Comparison of ENCODE assay signal across 18 cellular contexts in the genomic region with DNA sequence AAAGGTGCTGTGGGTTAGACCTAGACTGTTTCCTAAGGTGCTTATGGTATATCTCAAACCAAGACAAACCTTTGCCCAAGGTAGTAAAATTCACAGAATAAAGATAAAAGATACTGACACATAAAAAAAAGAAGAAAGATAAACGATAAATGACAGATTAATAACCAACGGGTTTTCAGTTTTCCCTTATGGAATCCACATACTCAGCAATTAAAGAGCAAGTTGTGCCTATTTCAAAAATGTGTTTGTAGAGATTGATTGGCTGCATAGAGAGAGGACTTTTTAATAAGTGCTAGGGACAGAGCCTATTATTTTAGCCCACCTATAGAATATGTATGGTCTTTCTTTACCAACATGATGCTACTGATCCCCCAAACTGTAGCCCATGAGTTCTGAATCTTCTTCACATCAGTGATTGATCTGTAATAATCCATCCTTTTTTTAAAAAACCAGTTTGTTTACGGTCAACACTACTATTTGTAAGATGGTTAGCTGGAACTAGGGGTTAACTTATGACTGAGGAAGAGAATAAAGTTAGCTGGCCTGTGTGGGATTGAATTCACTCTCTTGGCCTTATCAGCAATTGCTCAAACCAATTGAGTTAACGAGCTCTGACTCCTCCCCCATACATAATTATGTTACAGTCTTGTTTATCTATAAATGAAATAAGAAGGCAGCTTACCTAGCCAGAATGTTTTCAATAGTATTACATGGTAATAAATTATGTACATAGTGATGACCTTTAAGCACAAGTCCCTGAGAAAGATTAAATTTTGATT. TPM values are rescaled to one million over a fixed set of nuclear protein-coding genes. Genes with fewer than 3 reads are reported as not detected.
DNase-seq lines count a peak whose midpoint lies in the region; ATAC-seq, FAIRE-seq and TF ChIP-seq lines count a peak whose summit lies in the region.
"Had no signal": no experiment of that assay in that cellular context is flagged by ENCODE, and none has a peak within 500 bp of the region (broad histone marks: within the 10 kb centered on the region; RNA-seq: fewer than 3 reads in every experiment).

No MANE protein-coding gene starts in this region.

- in situ Hi-C loops in transverse colon (cut with MboI; ENCODE audit: low pct_ligation_motif_present in 1 of 4, low pct_unique_long_range_greater_than_20kb in 1 of 4, low sequenced_read_pairs in 3 of 4): no loop called here

- no peaks in the 10 kb centered on the region for H3K9me3 Mint-ChIP-seq in activated naive CD4-positive, alpha-beta T cell treated with anti-CD3 and anti-CD28 coated beads, Interleukin-2, amount 10 ng/mL, durations not matched to agents 7 days and 5 days
- H3K9me3 Mint-ChIP-seq: IgD-negative memory B cell, T-cell had no signal

- no peak for TF ChIP-seq EP300 in transverse colon (IDR thresholded peaks at IDR 0.05; ENCODE audit: low read depth)

- CTCF ChIA-PET in activated naive CD4-positive, alpha-beta T cell treated with anti-CD3 and anti-CD28 coated beads, Interleukin-2, amount 10 ng/mL, durations not matched to agents 7 days and 5 days (lab: Charles Lee): no interaction called here

- no peak overlapping the region for H3K27ac Mint-ChIP-seq in activated naive CD4-positive, alpha-beta T cell treated with anti-CD3 and anti-CD28 coated beads, Interleukin-2, amount 10 ng/mL, durations not matched to agents 7 days and 5 days

- no peaks in the 10 kb centered on the region for H3K27me3 Mint-ChIP-seq in activated naive CD4-positive, alpha-beta T cell treated with anti-CD3 and anti-CD28 coated beads, Interleukin-2, amount 10 ng/mL, durations not matched to agents 7 days and 5 days
- H3K27me3 Mint-ChIP-seq: IgD-negative memory B cell, T-cell had no signal

- FAIRE-seq in islet of Langerhans (lab: Jason Lieb, UNC): peak; percentile 5
- FAIRE-seq: G401.6, GM12892 had no signal

- H3K27me3 ChIP-seq in transverse colon: no peaks in the 10 kb centered on the region

- no peak for ATAC-seq in HG03571 (IDR thresholded peaks at IDR 0.05; ENCODE audit: unreplicated experiment)
- ATAC-seq: Right ventricle myocardium inferior, T-cell had no signal

- H3K4me3 Mint-ChIP-seq in activated naive CD4-positive, alpha-beta T cell treated with anti-CD3 and anti-CD28 coated beads, Interleukin-2, amount 10 ng/mL, durations not matched to agents 7 days and 5 days: no peak overlapping the region
- H3K4me3 Mint-ChIP-seq: IgD-negative memory B cell, T-cell had no signal

- peaks cover 41% of the 10 kb centered on the region for H3K36me3 Mint-ChIP-seq in activated naive CD4-positive, alpha-beta T cell treated with anti-CD3 and anti-CD28 coated beads, Interleukin-2, amount 10 ng/mL, durations not matched to agents 7 days and 5 days
- H3K36me3 Mint-ChIP-seq: IgD-negative memory B cell had no signal

- H3K4me1 Mint-ChIP-seq in activated naive CD4-positive, alpha-beta T cell treated with anti-CD3 and anti-CD28 coated beads, Interleukin-2, amount 10 ng/mL, durations not matched to agents 7 days and 5 days: peaks cover 10% of the 10 kb centered on the region

- no peaks in the 10 kb centered on the region for H3K36me3 ChIP-seq in transverse colon

- TF ChIP-seq POLR2A in transverse colon (IDR thresholded peaks at IDR 0.05): no peak

- H3K27ac ChIP-seq in VCaP: peak overlapping the region; percentile 75
- peak overlapping the region in 3 of 4 donors; percentile 53 to 56 (median 56) for H3K27ac ChIP-seq in transverse colon
- H3K27ac ChIP-seq: GM23248, SK-N-MC had no signal

- DNase-seq in DMS53 (lab: John Stamatoyannopoulos, UW): peak; percentile 35
- DNase-seq in DMS53 treated with DMSO at 0.1 percent for 48 hours (lab: John Stamatoyannopoulos, UW; ENCODE audit: unreplicated experiment): no peak
- DNase-seq in transverse colon: no peak
- no peak for DNase-seq in RPMI8226
- DNase-seq in activated naive CD4-positive, alpha-beta T cell treated with anti-CD3 and anti-CD28 coated beads, Interleukin-2, amount 10 ng/mL, durations not matched to agents 7 days and 5 days: no peak
- DNase-seq: 8988T, C1 segment of cervical spinal cord, GM23248, NCI-H1048, T-cell had no signal

- H3K4me3 ChIP-seq in transverse colon: no peak overlapping the region
- H3K4me3 ChIP-seq: GM23248, SK-N-MC had no signal

- intact Hi-C loops in transverse colon (cut with DNase I; ENCODE audit: low total_unique reads): no loop called here

- TF ChIP-seq CTCF in VCaP (conservative IDR thresholded peaks at IDR 0.05) (no peak), transverse colon (IDR thresholded peaks at IDR 0.05) (no peak)

- WGBS in transverse colon (ENCODE audit: low coverage in 1 of 2), 2 donors: 67% methylated on average over 4 of the region's 4 CpGs

- peaks cover 0 to 41% (median 21%) of the 10 kb centered on the region in 4 donors for H3K4me1 ChIP-seq in transverse colon

- no peaks in the 10 kb centered on the region for H3K9me3 ChIP-seq in transverse colon

RNA-seq across cellular contexts. Expression of gene SNX11, which starts 53.8 kb away (rescaled TPM):
- 10 to 100 TPM in 3 of 4 donors, 1 to 10 TPM in 1; 2.0 to 24.3 (median 14.1) TPM for total RNA-seq in transverse colon
